ENCODE assay signal across 21 cellular contexts in the genomic region with DNA sequence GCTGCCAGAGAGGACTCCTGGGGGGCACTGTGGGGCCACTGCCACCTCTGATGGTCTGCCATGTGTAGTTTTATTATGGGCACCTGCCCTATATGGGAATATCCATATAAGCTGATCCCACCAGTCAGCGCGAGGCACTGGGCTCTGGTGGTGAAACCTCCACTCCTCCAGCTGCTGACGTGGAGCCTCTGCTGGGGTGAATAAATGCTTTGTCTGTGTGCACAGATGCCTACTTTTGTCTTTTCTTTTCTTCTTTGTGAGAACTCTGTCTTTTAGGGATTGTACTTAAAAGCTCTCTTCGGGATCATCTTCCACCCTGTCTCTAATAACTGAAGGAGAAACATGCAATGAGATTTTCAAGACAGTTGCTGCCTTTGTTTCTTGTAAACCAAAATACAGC.
DNase-seq lines count a peak whose midpoint lies in the region; ATAC-seq and TF ChIP-seq lines count a peak whose summit lies in the region.
"Had no signal": no experiment of that assay in that cellular context is flagged by ENCODE, and none has a peak within 500 bp of the region (broad histone marks: within the 10 kb centered on the region; RNA-seq: fewer than 3 reads in every experiment).

No MANE protein-coding gene starts in this region.

- no peaks in the 10 kb centered on the region for H3K9me3 ChIP-seq in WERI-Rb-1 (ENCODE audit: severe bottlenecking)
- H3K9me3 ChIP-seq: Peyer's patch had no signal

- TF ChIP-seq CTCF in WERI-Rb-1 (IDR thresholded peaks at IDR 0.05; ENCODE audit: low read depth, low read length): no peak

- no peak overlapping the region for H3K4me3 ChIP-seq in WERI-Rb-1 (ENCODE audit: low read depth, low read length)
- H3K4me3 ChIP-seq: Peyer's patch had no signal

- in situ Hi-C loops in SK-MEL-5 (cut with HindIII; ENCODE audit: low pct_unique_long_range_greater_than_20kb, low sequenced_read_pairs): no loop called here

- no peaks in the 10 kb centered on the region for H3K27me3 ChIP-seq in WERI-Rb-1 (ENCODE audit: insufficient read depth, low read depth, severe bottlenecking)
- H3K27me3 ChIP-seq: Peyer's patch had no signal

- H3K4me3 Mint-ChIP-seq in activated T-cell treated with anti-CD3 and anti-CD28 coated beads, Interleukin-2, amount 50 U/mL, for 72 hours: peak overlapping the region; percentile 18
- H3K4me3 Mint-ChIP-seq in activated T-cell treated with anti-CD3 and anti-CD28 coated beads, Interleukin-2, amount 50 U/mL, for 4 hours: no peak overlapping the region
- H3K4me3 Mint-ChIP-seq: CD8-positive, alpha-beta memory T cell; IgD-negative memory B cell had no signal

- peaks cover 0 to 3% of the 10 kb centered on the region in 2 donors for H3K36me3 Mint-ChIP-seq in activated T-cell treated with anti-CD3 and anti-CD28 coated beads, Interleukin-2, amount 50 U/mL, for 72 hours (ENCODE audit: insufficient read depth in 2 of 2)
- no peaks in the 10 kb centered on the region for H3K36me3 Mint-ChIP-seq in activated T-cell treated with anti-CD3 and anti-CD28 coated beads, Interleukin-2, amount 50 U/mL, for 4 hours (ENCODE audit: insufficient read depth)

- H3K27ac ChIP-seq in WERI-Rb-1: no peak overlapping the region
- H3K27ac ChIP-seq: Peyer's patch had no signal

- peak overlapping the region; percentile 38 for H3K27ac Mint-ChIP-seq in activated T-cell treated with anti-CD3 and anti-CD28 coated beads, Interleukin-2, amount 50 U/mL, for 72 hours
- H3K27ac Mint-ChIP-seq: CD8-positive, alpha-beta memory T cell; IgD-negative memory B cell had no signal

- DNase-seq in activated T-cell treated with anti-CD3 and anti-CD28 coated beads, Interleukin-2, amount 50 U/mL, for 72 hours: no peak
- no peak for DNase-seq in activated T-cell treated with anti-CD3 and anti-CD28 coated beads, Interleukin-2, amount 50 U/mL, for 4 hours
- DNase-seq in SK-MEL-5 (ENCODE audit: low read depth, low spot score) (peak; percentile 98), foreskin melanocyte (peak; percentile 95), pons (ENCODE audit: low spot score) (peak; percentile 85), WERI-Rb-1 (no peak), dermis blood vessel endothelial cell (no peak)
- no peak for DNase-seq in activated CD4-positive, CD25-positive, alpha-beta regulatory T cell treated with anti-CD3 and anti-CD28 coated beads, Interleukin-2, amount 50 U/mL, for 72 hours
- DNase-seq: CD8-positive, alpha-beta memory T cell; DMS79; GOT3; Karpas-422; NCI-H1436 treated with DMSO at 0.1 percent for 48 hours; NCI-H2029; NCI-H2171 treated with DMSO at 0.1 percent for 48 hours; NCI-H446; NCI-H526 treated with DMSO at 0.1 percent for 48 hours; Peyer's patch had no signal

- no peaks in the 10 kb centered on the region for H3K27me3 Mint-ChIP-seq in activated T-cell treated with anti-CD3 and anti-CD28 coated beads, Interleukin-2, amount 50 U/mL, for 72 hours (ENCODE audit: low read depth)
- peaks cover 2% of the 10 kb centered on the region for H3K27me3 Mint-ChIP-seq in activated T-cell treated with anti-CD3 and anti-CD28 coated beads, Interleukin-2, amount 50 U/mL, for 4 hours (ENCODE audit: low read depth)

- H3K4me1 Mint-ChIP-seq in activated T-cell treated with anti-CD3 and anti-CD28 coated beads, Interleukin-2, amount 50 U/mL, for 72 hours (ENCODE audit: low read depth): peaks cover 21% of the 10 kb centered on the region
- peaks cover 20% of the 10 kb centered on the region for H3K4me1 Mint-ChIP-seq in activated T-cell treated with anti-CD3 and anti-CD28 coated beads, Interleukin-2, amount 50 U/mL, for 4 hours (ENCODE audit: low read depth)
- H3K4me1 Mint-ChIP-seq: IgD-negative memory B cell had no signal

- ATAC-seq in activated T-cell treated with anti-CD3 and anti-CD28 coated beads, Interleukin-2, amount 50 U/mL, for 72 hours (replicated peaks in 1 of 2): no peak
- ATAC-seq in activated T-cell treated with anti-CD3 and anti-CD28 coated beads, Interleukin-2, amount 50 U/mL, for 4 hours: no peak
- ATAC-seq: HCT116, Right ventricle myocardium inferior had no signal

- H3K9me3 Mint-ChIP-seq in activated T-cell treated with anti-CD3 and anti-CD28 coated beads, Interleukin-2, amount 50 U/mL, for 72 hours: peaks cover 0 to 4% of the 10 kb centered on the region in 2 donors
- H3K9me3 Mint-ChIP-seq in activated T-cell treated with anti-CD3 and anti-CD28 coated beads, Interleukin-2, amount 50 U/mL, for 4 hours: no peaks in the 10 kb centered on the region
- H3K9me3 Mint-ChIP-seq: CD8-positive, alpha-beta memory T cell; IgD-negative memory B cell had no signal

- H3K36me3 ChIP-seq in WERI-Rb-1: no peaks in the 10 kb centered on the region
- H3K36me3 ChIP-seq: Peyer's patch had no signal

Comparison
In these comparisons a context has a peak if more than half of its experiments do, and no peak if none do; other contexts are left out.
1. DNase-seq: peak in SK-MEL-5 (single experiment), foreskin melanocyte (single experiment) and pons (single experiment); none in activated T-cell treated with anti-CD3 and anti-CD28 coated beads, Interleukin-2, amount 50 U/mL, for 72 hours (0 of 2), activated T-cell treated with anti-CD3 and anti-CD28 coated beads, Interleukin-2, amount 50 U/mL, for 4 hours (single experiment), activated CD4-positive, CD25-positive, alpha-beta regulatory T cell treated with anti-CD3 and anti-CD28 coated beads, Interleukin-2, amount 50 U/mL, for 72 hours (single experiment), WERI-Rb-1 (single experiment) and dermis blood vessel endothelial cell (single experiment).